Comparison of ENCODE assay signal across 19 cellular contexts in the genomic region with DNA sequence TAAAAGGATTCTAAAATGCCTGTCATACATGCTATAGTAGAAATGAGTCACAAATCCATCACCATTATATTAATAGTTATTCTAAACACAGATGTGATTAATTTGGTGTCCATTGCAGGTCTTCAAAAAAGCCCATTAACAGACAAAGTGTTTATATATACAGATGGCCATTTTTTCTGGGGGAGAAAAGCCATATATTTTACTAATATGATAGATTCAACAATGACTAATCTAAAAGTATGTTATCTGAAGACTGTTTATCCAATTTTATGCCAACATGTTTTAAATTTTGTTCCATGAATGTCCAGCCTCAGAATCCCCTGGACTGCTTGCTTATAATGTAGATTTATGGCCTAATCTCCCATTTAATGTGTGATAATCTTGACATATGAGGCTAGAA.
"Had no signal": no experiment of that assay in that cellular context is flagged by ENCODE, and none has a peak within 500 bp of the region (broad histone marks: within the 10 kb centered on the region; RNA-seq: fewer than 3 reads in every experiment).

No MANE protein-coding gene starts in this region.

- H3K4me3 ChIP-seq: coronary artery, dorsolateral prefrontal cortex, esophagus muscularis mucosa, gastrocnemius medialis, heart right ventricle, left lung, lower lobe of right lung, mucosa of descending colon had no signal

- DNase-seq: dermis blood vessel endothelial cell; dorsolateral prefrontal cortex; effector CD4-positive, alpha-beta T cell; effector memory CD4-positive, alpha-beta T cell; foreskin melanocyte; gastrocnemius medialis; glutamatergic neuron; head of caudate nucleus; heart right ventricle; hippocampal formation; left cardiac atrium; left lung; left ventricle myocardium superior; lower lobe of right lung; mesenchymal stem cell; mucosa of descending colon; naive B cell had no signal

- H3K4me1 ChIP-seq: esophagus muscularis mucosa, gastrocnemius medialis, heart right ventricle, left lung, lower lobe of right lung had no signal

- H3K36me3 ChIP-seq: esophagus muscularis mucosa, gastrocnemius medialis, heart right ventricle, left lung, lower lobe of right lung had no signal

- H3K9me3 ChIP-seq: esophagus muscularis mucosa, gastrocnemius medialis, left lung, lower lobe of right lung had no signal

- ATAC-seq: gastrocnemius medialis, heart right ventricle, left cardiac atrium, left lung, left ventricle myocardium superior, lower lobe of right lung, mucosa of descending colon had no signal

- H3K27ac ChIP-seq: coronary artery, dorsolateral prefrontal cortex, esophagus muscularis mucosa, gastrocnemius medialis, heart right ventricle, left lung, lower lobe of right lung had no signal

- H3K27me3 ChIP-seq: dorsolateral prefrontal cortex, esophagus muscularis mucosa, gastrocnemius medialis, heart right ventricle, left lung had no signal
